10 cellular contexts compared by ENCODE assay signal in genomic region chr2:96549967-96550786, GRCh38. TPM values are rescaled to one million over a fixed set of nuclear protein-coding genes. Genes with fewer than 3 reads are reported as not detected.
DNase-seq lines count a peak whose midpoint lies in the region; ATAC-seq and TF ChIP-seq lines count a peak whose summit lies in the region.
"Had no signal": no experiment of that assay in that cellular context is flagged by ENCODE, and none has a peak within 500 bp of the region (broad histone marks: within the 10 kb centered on the region; RNA-seq: fewer than 3 reads in every experiment).

No MANE protein-coding gene starts in this region.

- H3K4me1 ChIP-seq in left lung, result peaks cover 2 to 27% of the 10 kb centered on the region in 2 donors

- in situ Hi-C loops in brain microvascular endothelial cell (cut with HindIII; ENCODE audit: low pct_ligation_motif_present, low sequenced_read_pairs), result no loop called here

- H3K4me3 ChIP-seq in brain microvascular endothelial cell (ENCODE audit: low read depth, low read length) (no peak overlapping the region), left lung (no peak overlapping the region)
- H3K4me3 ChIP-seq: SK-N-MC had no signal

- H3K9me3 ChIP-seq in left lung, result no peaks in the 10 kb centered on the region

- H3K36me3 ChIP-seq in brain microvascular endothelial cell (replicated peaks) (peaks cover 24% of the 10 kb centered on the region), left lung (peaks cover 0 to 86% of the 10 kb centered on the region in 2 donors)

- TF ChIP-seq CTCF in brain microvascular endothelial cell (IDR thresholded peaks at IDR 0.05; ENCODE audit: low read depth, low read length, missing control alignments) (peak; percentile 22), left lung (IDR thresholded peaks at IDR 0.05) (peak; percentile 33 to 47)

- H3K27me3 ChIP-seq in brain microvascular endothelial cell (replicated peaks) (no peaks in the 10 kb centered on the region), left lung (no peaks in the 10 kb centered on the region)

- ATAC-seq in left lung, result peak; percentile 52
- ATAC-seq in GM21515 (IDR thresholded peaks at IDR 0.05; ENCODE audit: unreplicated experiment), result no peak

- H3K27ac ChIP-seq in brain microvascular endothelial cell (no peak overlapping the region), left lung (no peak overlapping the region)
- H3K27ac ChIP-seq: SK-N-MC had no signal

- peak; percentile 67 for DNase-seq in 8988T
- DNase-seq in HT-29 (ENCODE audit: low spot score), result peak; percentile 86
- DNase-seq in brain microvascular endothelial cell, result no peak
- DNase-seq in left lung, result no peak
- DNase-seq in putamen (ENCODE audit: low spot score), result no peak
- no peak for DNase-seq in A172 (ENCODE audit: low spot score)
- no peak for DNase-seq in activated gamma-delta T cell (lab: John Stamatoyannopoulos, UW)

- intact Hi-C loops in left lung (cut with DNase I), result no loop called here

RNA-seq across cellular contexts. Expression of gene ARID5A, which starts 13.6 kb away (rescaled TPM):
- 2.5 and 3.2 TPM in 2 replicates for total RNA-seq in HT-29 (2014; rRNA removed; shearing (Covaris generic))
- total RNA-seq in left lung, result 10 to 100 TPM; 17.4 to 30.9 TPM
- total RNA-seq in A172 (2014; rRNA removed; shearing (Covaris generic)), result 6.9 and 11.2 TPM in 2 replicates

RNA-seq across cellular contexts. Expression of gene NEURL3, which starts 45.0 kb away (rescaled TPM):
- total RNA-seq in HT-29 (2014; rRNA removed; shearing (Covaris generic)), result 3.8 and 4.3 TPM in 2 replicates
- total RNA-seq in left lung, result under 1 TPM; 0.18 to 0.23 TPM
- 0.45 and 0.93 TPM in 2 replicates for total RNA-seq in A172 (2014; rRNA removed; shearing (Covaris generic))
- total RNA-seq: fibroblast of villous mesenchyme had no signal

Comparison
In these comparisons a context has a peak if more than half of its experiments do, and no peak if none do; other contexts are left out.
1. DNase-seq: peak in 8988T (single experiment) and HT-29 (single experiment); none in brain microvascular endothelial cell (single experiment), left lung (0 of 2), putamen (single experiment), A172 (single experiment) and activated gamma-delta T cell (single experiment).